34 cellular contexts compared by ENCODE assay signal in the genomic region with DNA sequence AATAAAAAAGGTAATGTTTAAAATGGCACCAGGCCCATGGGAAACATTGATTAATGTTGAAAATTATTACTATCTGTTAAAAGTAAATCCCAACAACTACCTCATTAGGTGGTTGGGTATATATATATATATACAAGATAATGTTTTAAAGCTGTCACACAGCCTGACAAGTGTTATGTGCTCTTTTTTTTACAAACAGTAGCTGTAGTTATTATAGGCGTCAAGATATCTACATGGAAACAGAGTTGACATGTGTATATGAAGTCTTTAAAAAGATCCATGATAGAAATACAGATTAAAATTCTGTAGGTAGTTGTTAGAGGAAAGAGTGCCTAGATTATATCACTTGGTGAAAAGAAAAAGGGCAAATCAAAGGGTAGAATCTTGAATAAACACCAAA.
"Had no signal": no experiment of that assay in that cellular context is flagged by ENCODE, and none has a peak within 500 bp of the region (broad histone marks: within the 10 kb centered on the region; RNA-seq: fewer than 3 reads in every experiment).

No MANE protein-coding gene starts in this region.

- H3K4me3 ChIP-seq: MG63 had no signal

- H3K9ac ChIP-seq: KMS-11 had no signal

- H3K36me3 ChIP-seq: MG63 had no signal

- DNase-seq: Karpas-422, Kasumi-1, MG63, MM.1S, MV-4-11, NCI-H1048, NCI-H1092, NCI-H1092 treated with DMSO at 0.1 percent for 48 hours, NCI-H1105, NCI-H1105 treated with DMSO at 0.1 percent for 48 hours, NCI-H1417, NCI-H1417 treated with DMSO at 0.1 percent for 48 hours, NCI-H1436, NCI-H1436 treated with DMSO at 0.1 percent for 48 hours, NCI-H1694, NCI-H1694 treated with DMSO at 0.1 percent for 48 hours, NCI-H187, NCI-H187 treated with DMSO at 0.1 percent for 48 hours, NCI-H1930, NCI-H2029, NCI-H2029 treated with DMSO at 0.1 percent for 48 hours, NCI-H2081, NCI-H2081 treated with DMSO at 0.1 percent for 48 hours, NCI-H2107, NCI-H2171, NCI-H2171 treated with DMSO at 0.1 percent for 48 hours, NCI-H2227 treated with DMSO at 0.1 percent for 48 hours, NCI-H226, NCI-H345, NCI-H446, NCI-H446 treated with DMSO at 0.1 percent for 48 hours, NCI-H524, NCI-H524 treated with DMSO at 0.1 percent for 48 hours had no signal

- H3K4me2 ChIP-seq: KMS-11 had no signal

- H3K27me3 ChIP-seq: MG63 had no signal

- H3K27ac ChIP-seq: KMS-11 had no signal
